Comparison of ENCODE assay signal across 1 cellular context in genomic region chr15:65054333-65055200, GRCh38.
TF ChIP-seq lines count a peak whose summit lies in the region.

No MANE protein-coding gene starts in this region.

TF ChIP-seq in H1, 55 proteins besides CTCF, POLR2A, EP300 and RAD21:
- TF ChIP-seq TBP (IDR thresholded peaks at IDR 0.05; ENCODE audit: low read depth, low read length): no peak
- TF ChIP-seq SIN3A (conservative IDR thresholded peaks at IDR 0.05 in 1 of 2, IDR thresholded peaks at IDR 0.05 in 1 of 2; ENCODE audit: low read depth in 1 of 2, low read length in 2 of 2): peak; percentile 93 to 98; a peak in 3 of 4 replicates
- TF ChIP-seq MAX (IDR thresholded peaks at IDR 0.05): peak; percentile 39; the same call in 1 of the 2 replicates
- TF ChIP-seq TEAD4 (IDR thresholded peaks at IDR 0.05; ENCODE audit: low read depth, low read length): 0 out of 2 replicates have a peak, but pooled peaks have one; percentile 21
